In genomic region chr12:81261508-81262207, GRCh38 we compare ENCODE assay signal across 32 cellular contexts.
DNase-seq lines count a peak whose midpoint lies in the region; ATAC-seq and TF ChIP-seq lines count a peak whose summit lies in the region.
"Had no signal": no experiment of that assay in that cellular context is flagged by ENCODE, and none has a peak within 500 bp of the region (broad histone marks: within the 10 kb centered on the region; RNA-seq: fewer than 3 reads in every experiment).

No MANE protein-coding gene starts in this region.

- H3K9me3 ChIP-seq in upper lobe of left lung = no peaks in the 10 kb centered on the region
- H3K9me3 ChIP-seq: right atrium auricular region, suprapubic skin, upper lobe of right lung had no signal

- no peaks in the 10 kb centered on the region for H3K4me1 ChIP-seq in upper lobe of left lung
- H3K4me1 ChIP-seq: neural progenitor cell, parathyroid adenoma, right atrium auricular region, suprapubic skin, upper lobe of right lung had no signal

- no peaks in the 10 kb centered on the region for H3K27me3 ChIP-seq in upper lobe of left lung
- H3K27me3 ChIP-seq: neural progenitor cell, right atrium auricular region, suprapubic skin, upper lobe of right lung had no signal

- TF ChIP-seq EP300 in upper lobe of left lung (IDR thresholded peaks at IDR 0.05) = no peak

- ATAC-seq in upper lobe of left lung (ENCODE audit: low FRiP score in 2 of 2) = no peak
- no peak for ATAC-seq in HG03097 (IDR thresholded peaks at IDR 0.05; ENCODE audit: low FRiP score, unreplicated experiment)
- ATAC-seq in HG03196 (IDR thresholded peaks at IDR 0.05; ENCODE audit: unreplicated experiment) = no peak
- ATAC-seq: activated CD4-positive, CD25-positive, alpha-beta regulatory T cell treated with anti-CD3 and anti-CD28 coated beads, Interleukin-2, amount 50 U/mL, for 24 hours; esophagus mucosa; left ventricle myocardium superior; Right ventricle myocardium inferior; SK-N-SH treated with all-trans-retinoic acid at 6 μM for 48 hours; T-helper 17 cell; upper lobe of right lung had no signal

- no peak for TF ChIP-seq POLR2A in NB4 (IDR thresholded peaks at IDR 0.05; ENCODE audit: extremely low read depth, insufficient read length)
- no peak for TF ChIP-seq POLR2A in upper lobe of left lung (IDR thresholded peaks at IDR 0.05)

- DNase-seq in NCI-H748 (lab: John Stamatoyannopoulos, UW; ENCODE audit: unreplicated experiment) (peak; percentile 32), NCI-H748 treated with DMSO at 0.1 percent for 48 hours (lab: John Stamatoyannopoulos, UW) (no peak), NB4 (ENCODE audit: low read depth) (peak; percentile 3), amniotic epithelial cell (ENCODE audit: low read depth) (peak; percentile 90), upper lobe of left lung (no peak), NCI-H1694 (lab: John Stamatoyannopoulos, UW) (no peak)
- DNase-seq: activated CD4-positive, alpha-beta memory T cell treated with anti-CD3 and anti-CD28 coated beads, Interleukin-2, amount 10 ng/mL, durations not matched to agents 7 days and 5 days; activated CD8-positive, alpha-beta memory T cell treated with anti-CD3 and anti-CD28 coated beads, Interleukin-2, amount 50 U/mL, for 4 hours; activated naive CD4-positive, alpha-beta T cell treated with Interleukin-2 at 50 U/mL for 16 hours; CD8-positive, alpha-beta memory T cell; DMS153; foreskin fibroblast; kidney; left ventricle myocardium superior; NCI-H1436; NCI-H2107; NK-92 treated with Interleukin-12 subunit alpha and Interleukin-12 subunit beta, amount 100 ng/mL, for 24 hours; PC-9; stimulated activated CD4-positive, alpha-beta T cell treated with anti-CD3 and anti-CD28 coated beads, Interleukin-1b, Interleukin-23, amount 100 ng/mL, for 48 hours; stimulated activated naive CD4-positive, alpha-beta T cell treated with Interleukin-2 at 50 U/mL for 16 hours; T-helper 17 cell; upper lobe of right lung had no signal

- 89 to 90% methylated on average over 4 of the region's 4 CpGs for WGBS in upper lobe of left lung, 2 donors

- no peaks in the 10 kb centered on the region for H3K36me3 ChIP-seq in upper lobe of left lung
- H3K36me3 ChIP-seq: neural progenitor cell, right atrium auricular region, suprapubic skin, upper lobe of right lung had no signal

- H3K27ac ChIP-seq in upper lobe of left lung = no peak overlapping the region
- H3K27ac ChIP-seq: neural progenitor cell, parathyroid adenoma, PC-9, right atrium auricular region, suprapubic skin, upper lobe of right lung had no signal

- TF ChIP-seq CTCF in NB4 (IDR thresholded peaks at IDR 0.05; ENCODE audit: low read depth, low read length) (no peak), upper lobe of left lung (IDR thresholded peaks at IDR 0.05) (no peak)

- H3K4me3 ChIP-seq in NB4 (ENCODE audit: low read depth, low read length) (no peak overlapping the region), upper lobe of left lung (no peak overlapping the region)
- H3K4me3 ChIP-seq: neural progenitor cell, PC-9, right atrium auricular region, suprapubic skin, upper lobe of right lung had no signal

Comparison
In these comparisons a context has a peak if more than half of its experiments do, and no peak if none do; other contexts are left out.
1. DNase-seq: peak in NCI-H748 (single experiment), NB4 (single experiment) and amniotic epithelial cell (single experiment); none in NCI-H748 treated with DMSO at 0.1 percent for 48 hours (single experiment), upper lobe of left lung (0 of 2) and NCI-H1694 (single experiment).